ENCODE assay signal across 20 cellular contexts in genomic region chr3:136916200-136916599, GRCh38.
"Had no signal": no experiment of that assay in that cellular context is flagged by ENCODE, and none has a peak within 500 bp of the region (broad histone marks: within the 10 kb centered on the region; RNA-seq: fewer than 3 reads in every experiment).

No MANE protein-coding gene starts in this region.

- H3K27ac ChIP-seq: adrenal gland, breast epithelium, parathyroid adenoma, sigmoid colon, thoracic aorta had no signal

- ATAC-seq: activated T-cell treated with anti-CD3 and anti-CD28 coated beads, Interleukin-2, amount 50 U/mL, for 4 hours; left lobe of liver; stimulated activated memory B cell treated with anti-CD40 and anti-IgM and Interleukin-4, amounts not matched to agents 10 μg/mL and 1 μg/mL and 100 μg/mL, for 72 hours had no signal

- H3K27me3 Mint-ChIP-seq: activated CD4-positive, alpha-beta memory T cell treated with anti-CD3 and anti-CD28 coated beads, Interleukin-2, amount 10 ng/mL, durations not matched to agents 7 days and 5 days; stimulated activated memory B cell treated with anti-CD40 and anti-IgM and Interleukin-4, amounts not matched to agents 10 μg/mL and 1 μg/mL and 100 μg/mL, for 72 hours had no signal

- H3K4me3 Mint-ChIP-seq: activated CD4-positive, alpha-beta memory T cell treated with anti-CD3 and anti-CD28 coated beads, Interleukin-2, amount 10 ng/mL, durations not matched to agents 7 days and 5 days; activated T-cell treated with anti-CD3 and anti-CD28 coated beads, Interleukin-2, amount 50 U/mL, for 4 hours; nephron; stimulated activated memory B cell treated with anti-CD40 and anti-IgM and Interleukin-4, amounts not matched to agents 10 μg/mL and 1 μg/mL and 100 μg/mL, for 72 hours had no signal

- DNase-seq: activated CD4-positive, alpha-beta memory T cell treated with anti-CD3 and anti-CD28 coated beads, Interleukin-2, amount 10 ng/mL, durations not matched to agents 7 days and 5 days; activated CD4-positive, alpha-beta T cell treated with anti-CD3 and anti-CD28 coated beads for 48 hours; activated CD4-positive, CD25-positive, alpha-beta regulatory T cell; activated effector memory CD4-positive, alpha-beta T cell treated with anti-CD3 and anti-CD28 coated beads, Interleukin-2, amount 50 U/mL, for 16 hours; activated naive CD4-positive, alpha-beta T cell treated with anti-CD3 and anti-CD28 coated beads, Interleukin-2, amount 50 U/mL, for 16 hours; activated T-cell treated with anti-CD3 and anti-CD28 coated beads, Interleukin-2, amount 50 U/mL, for 4 hours; adrenal gland; dermis blood vessel endothelial cell; effector memory CD4-positive, alpha-beta T cell; foreskin fibroblast; hippocampal formation; islet precursor cell; sigmoid colon; stimulated activated CD4-positive, alpha-beta T cell treated with anti-CD3 and anti-CD28 coated beads, Interleukin-4, amount 100 ng/mL, for 24 hours had no signal

- H3K9me3 Mint-ChIP-seq: activated T-cell treated with anti-CD3 and anti-CD28 coated beads, Interleukin-2, amount 50 U/mL, for 4 hours; stimulated activated memory B cell treated with anti-CD40 and anti-IgM and Interleukin-4, amounts not matched to agents 10 μg/mL and 1 μg/mL and 100 μg/mL, for 72 hours had no signal

- H3K4me1 Mint-ChIP-seq: nephron had no signal

- H3K27ac Mint-ChIP-seq: activated CD4-positive, alpha-beta memory T cell treated with anti-CD3 and anti-CD28 coated beads, Interleukin-2, amount 10 ng/mL, durations not matched to agents 7 days and 5 days; nephron; stimulated activated memory B cell treated with anti-CD40 and anti-IgM and Interleukin-4, amounts not matched to agents 10 μg/mL and 1 μg/mL and 100 μg/mL, for 72 hours had no signal
